In the genomic region with DNA sequence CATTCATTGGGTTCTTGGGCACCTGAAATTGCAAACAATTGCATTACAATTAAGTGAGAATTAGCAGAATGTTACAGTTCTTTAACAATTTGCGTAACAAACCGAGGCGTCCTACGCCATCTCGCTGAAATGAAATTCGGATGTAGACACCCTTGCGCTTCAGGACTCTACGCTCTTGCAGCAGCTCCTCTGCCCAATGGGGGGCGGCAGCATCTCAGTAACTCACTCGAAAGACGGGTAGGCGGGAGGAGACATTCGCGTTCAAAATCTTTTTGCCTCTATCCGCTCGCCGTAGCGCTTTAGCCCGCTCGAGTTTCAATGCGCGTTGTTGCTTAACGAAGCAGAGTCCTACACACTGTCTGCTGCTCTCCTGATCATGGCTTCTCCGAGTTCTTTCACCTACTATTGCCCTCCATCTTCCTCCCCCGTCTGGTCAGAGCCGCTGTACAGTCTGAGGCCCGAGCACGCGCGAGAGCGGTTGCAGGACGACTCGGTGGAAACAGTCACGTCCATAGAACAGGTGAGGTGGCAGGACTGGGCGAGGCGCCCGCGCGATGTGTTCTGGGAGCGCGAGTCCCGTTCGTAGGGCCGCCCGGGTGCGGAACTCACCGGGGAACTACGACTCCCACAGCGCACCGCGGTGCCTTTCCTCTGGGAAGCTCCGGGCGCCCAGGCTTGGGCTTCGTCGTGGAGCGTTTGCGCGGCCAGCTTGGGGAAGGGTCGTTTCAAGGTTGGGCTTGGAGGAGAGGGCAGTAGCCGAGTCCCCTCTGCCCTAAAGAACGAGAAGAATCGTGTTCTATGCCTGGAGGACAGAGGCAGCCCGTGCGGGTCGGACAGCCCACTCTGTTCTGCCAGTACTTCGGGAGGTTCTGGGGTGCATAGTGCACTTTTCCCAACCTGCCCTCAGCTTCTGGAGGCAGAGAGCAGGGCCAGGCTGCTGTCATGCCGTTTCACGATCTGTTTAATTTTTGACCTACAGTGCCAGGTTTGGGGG, we compare ENCODE assay signal across 1 cellular context.
A peak's percentile ranks its signal among the peaks of the same experiment; 100 is the strongest.
TF ChIP-seq lines count a peak whose summit lies in the region.

TSS of gene FNTB (plus strand) at position 318 of the 994 bp plus-strand sequence. CDS start at position 377, 59 bp downstream.

TF ChIP-seq in HepG2, 621 proteins besides CTCF, POLR2A, EP300 and RAD21 (continued from another document and continues in another):
- TF ChIP-seq ZBTB33 (CRISPR knock-in tag; IDR thresholded peaks at IDR 0.05) (no peak; the same call in 1 of the 2 replicates), MLX (CRISPR knock-in tag; IDR thresholded peaks at IDR 0.05) (peak; percentile 40; the same call in 1 of the 2 replicates), MTA3 (CRISPR knock-in tag; IDR thresholded peaks at IDR 0.05) (no peak), TEAD3 (CRISPR knock-in tag; optimal IDR thresholded peaks at IDR 0.05; ENCODE audit: borderline replicate concordance) (peak; percentile 52), ZNF343 (CRISPR knock-in tag; IDR thresholded peaks at IDR 0.05) (peak; percentile 71), ZZZ3 (CRISPR knock-in tag; IDR thresholded peaks at IDR 0.05; ENCODE audit: borderline replicate concordance) (peak; percentile 72; the same call in 1 of the 2 replicates), POGZ (CRISPR knock-in tag; IDR thresholded peaks at IDR 0.05) (peak; percentile 89), ZNF431 (CRISPR knock-in tag; IDR thresholded peaks at IDR 0.05; ENCODE audit: borderline replicate concordance, low read depth) (peak; percentile 49; the same call in 1 of the 2 replicates), ZNF160 (CRISPR knock-in tag; IDR thresholded peaks at IDR 0.05) (peak; percentile 61; the same call in 1 of the 2 replicates), HES4 (CRISPR knock-in tag; IDR thresholded peaks at IDR 0.05; ENCODE audit: borderline replicate concordance) (no peak), ZNF782 (CRISPR knock-in tag; IDR thresholded peaks at IDR 0.05; ENCODE audit: borderline replicate concordance) (peak; percentile 31; the same call in 1 of the 2 replicates), BATF2 (CRISPR knock-in tag; IDR thresholded peaks at IDR 0.05) (no peak), RFX1 (IDR thresholded peaks at IDR 0.05) (no peak), BCL3 (CRISPR knock-in tag; IDR thresholded peaks at IDR 0.05) (peak; percentile 94), ZNF781 (CRISPR knock-in tag; IDR thresholded peaks at IDR 0.05; ENCODE audit: borderline replicate concordance, not compliant biosample characterization) (peak; percentile 47), ZIK1 (CRISPR knock-in tag; IDR thresholded peaks at IDR 0.05; ENCODE audit: borderline replicate concordance, low read depth) (no peak), ZNF569 (CRISPR knock-in tag; IDR thresholded peaks at IDR 0.05; ENCODE audit: borderline replicate concordance) (no peak; the same call in 1 of the 2 replicates), ZSCAN25 (CRISPR knock-in tag; IDR thresholded peaks at IDR 0.05) (peak; percentile 64; the same call in 1 of the 2 replicates), ZC3H13 (CRISPR knock-in tag; IDR thresholded peaks at IDR 0.05) (peak; percentile 95), HOXD1 (CRISPR knock-in tag; IDR thresholded peaks at IDR 0.05) (0 out of 2 replicates have a peak, but pooled peaks have one; percentile 34), ZNF552 (CRISPR knock-in tag; IDR thresholded peaks at IDR 0.05; ENCODE audit: borderline replicate concordance) (no peak; the same call in 1 of the 2 replicates), ZNF354B (CRISPR knock-in tag; IDR thresholded peaks at IDR 0.05) (0 out of 2 replicates have a peak, but pooled peaks have one; percentile 59), ZNF383 (CRISPR knock-in tag; IDR thresholded peaks at IDR 0.05; ENCODE audit: borderline replicate concordance) (peak; percentile 64; the same call in 1 of the 2 replicates), HMGXB3 (CRISPR knock-in tag; IDR thresholded peaks at IDR 0.05; ENCODE audit: borderline replicate concordance) (peak; percentile 25; the same call in 1 of the 2 replicates), ARNTL (CRISPR knock-in tag; IDR thresholded peaks at IDR 0.05) (peak; percentile 75; the same call in 1 of the 2 replicates), HDAC6 (IDR thresholded peaks at IDR 0.05; ENCODE audit: low read depth, low read length) (no peak), KLF11 (CRISPR knock-in tag; IDR thresholded peaks at IDR 0.05) (0 out of 2 replicates have a peak, but pooled peaks have one; percentile 32), ZNF605 (CRISPR knock-in tag; IDR thresholded peaks at IDR 0.05) (peak; percentile 95), ATF4 (CRISPR knock-in tag; IDR thresholded peaks at IDR 0.05) (peak in 1 of 2 experiments; percentile 78; a peak in 2 of 4 replicates), ZNF468 (CRISPR knock-in tag; IDR thresholded peaks at IDR 0.05) (no peak), DMAP1 (CRISPR knock-in tag; IDR thresholded peaks at IDR 0.05) (peak; percentile 99), TRAFD1 (CRISPR knock-in tag; IDR thresholded peaks at IDR 0.05; ENCODE audit: borderline replicate concordance) (no peak)
- TF ChIP-seq, protein P1, sequence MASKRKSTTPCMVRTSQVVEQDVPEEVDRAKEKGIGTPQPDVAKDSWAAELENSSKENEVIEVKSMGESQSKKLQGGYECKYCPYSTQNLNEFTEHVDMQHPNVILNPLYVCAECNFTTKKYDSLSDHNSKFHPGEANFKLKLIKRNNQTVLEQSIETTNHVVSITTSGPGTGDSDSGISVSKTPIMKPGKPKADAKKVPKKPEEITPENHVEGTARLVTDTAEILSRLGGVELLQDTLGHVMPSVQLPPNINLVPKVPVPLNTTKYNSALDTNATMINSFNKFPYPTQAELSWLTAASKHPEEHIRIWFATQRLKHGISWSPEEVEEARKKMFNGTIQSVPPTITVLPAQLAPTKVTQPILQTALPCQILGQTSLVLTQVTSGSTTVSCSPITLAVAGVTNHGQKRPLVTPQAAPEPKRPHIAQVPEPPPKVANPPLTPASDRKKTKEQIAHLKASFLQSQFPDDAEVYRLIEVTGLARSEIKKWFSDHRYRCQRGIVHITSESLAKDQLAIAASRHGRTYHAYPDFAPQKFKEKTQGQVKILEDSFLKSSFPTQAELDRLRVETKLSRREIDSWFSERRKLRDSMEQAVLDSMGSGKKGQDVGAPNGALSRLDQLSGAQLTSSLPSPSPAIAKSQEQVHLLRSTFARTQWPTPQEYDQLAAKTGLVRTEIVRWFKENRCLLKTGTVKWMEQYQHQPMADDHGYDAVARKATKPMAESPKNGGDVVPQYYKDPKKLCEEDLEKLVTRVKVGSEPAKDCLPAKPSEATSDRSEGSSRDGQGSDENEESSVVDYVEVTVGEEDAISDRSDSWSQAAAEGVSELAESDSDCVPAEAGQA (IDR thresholded peaks at IDR 0.05; ENCODE audit: low read depth) = no peak
- TF ChIP-seq, protein P1 (CRISPR knock-in tag; IDR thresholded peaks at IDR 0.05; ENCODE audit: borderline replicate concordance) = no peak
